ENCODE assay signal across 14 cellular contexts in the genomic region with DNA sequence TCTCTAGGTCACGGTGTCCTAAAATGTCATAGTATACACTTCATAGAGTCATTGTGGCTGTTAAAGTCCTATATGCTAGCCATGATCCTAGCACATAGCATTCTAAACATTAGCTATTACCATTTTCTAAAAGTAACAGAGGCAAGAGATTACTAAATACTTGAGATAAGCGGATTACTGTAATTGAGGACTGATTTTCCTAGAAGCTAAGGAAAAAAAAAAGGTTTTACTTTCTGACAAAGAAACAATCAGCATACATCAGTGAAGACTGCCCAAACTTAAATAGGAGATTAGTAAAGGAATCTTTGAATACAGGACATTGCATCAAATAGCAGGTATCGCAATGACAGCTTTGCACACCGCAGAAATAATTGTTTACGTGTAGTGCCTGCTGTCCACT.
A peak's percentile ranks its signal among the peaks of the same experiment; 100 is the strongest.
DNase-seq lines count a peak whose midpoint lies in the region; ATAC-seq, FAIRE-seq and TF ChIP-seq lines count a peak whose summit lies in the region.
"Had no signal": no experiment of that assay in that cellular context is flagged by ENCODE, and none has a peak within 500 bp of the region (broad histone marks: within the 10 kb centered on the region; RNA-seq: fewer than 3 reads in every experiment).

No MANE protein-coding gene starts in this region.

- H3K4me1 Mint-ChIP-seq in CD14-positive monocyte: peaks cover 37% of the 10 kb centered on the region
- H3K4me1 Mint-ChIP-seq: CD4-positive, alpha-beta memory T cell had no signal

- H3K36me3 ChIP-seq in psoas muscle (ENCODE audit: insufficient read depth in 1 of 2, low read depth in 1 of 2): no peaks in the 10 kb centered on the region

- intact Hi-C loops in psoas muscle (cut with DNase I) (loop anchor here in 1 of 2 donors (5.0 kb wide), 1 partner anchor 33 kb away; no protein-coding TSS in a partner anchor), CD14-positive monocyte (cut with micrococcal nuclease) (loop anchor here in 1 of 2 donors (5.0 kb wide), 1 partner anchor 33 kb away; no protein-coding TSS in a partner anchor)

- no peaks in the 10 kb centered on the region for H3K27me3 ChIP-seq in psoas muscle (ENCODE audit: insufficient read depth in 3 of 3, low read length in 2 of 3)

- peak overlapping the region; percentile 91 for H3K27ac ChIP-seq in psoas muscle
- H3K27ac ChIP-seq: C4-2B had no signal

- no peak overlapping the region for H3K4me3 ChIP-seq in psoas muscle

- peaks cover 0 to 1% (median 0%) of the 10 kb centered on the region in 7 donors for H3K9me3 Mint-ChIP-seq in CD14-positive monocyte
- H3K9me3 Mint-ChIP-seq: CD4-positive, alpha-beta memory T cell; H9 had no signal

- ATAC-seq in psoas muscle: no peak
- ATAC-seq in GM19455 (IDR thresholded peaks at IDR 0.05; ENCODE audit: unreplicated experiment): no peak

- no peaks in the 10 kb centered on the region for H3K36me3 Mint-ChIP-seq in CD14-positive monocyte
- H3K36me3 Mint-ChIP-seq: CD4-positive, alpha-beta memory T cell had no signal

- no peaks in the 10 kb centered on the region for H3K9me3 ChIP-seq in psoas muscle

- H3K4me3 Mint-ChIP-seq in CD14-positive monocyte: no peak overlapping the region
- H3K4me3 Mint-ChIP-seq: CD4-positive, alpha-beta memory T cell; H9 had no signal

- TF ChIP-seq CTCF in D721Med (IDR thresholded peaks at IDR 0.05; ENCODE audit: insufficient read depth, missing control alignments) (no peak), psoas muscle (IDR thresholded peaks at IDR 0.05) (no peak), CD14-positive monocyte (IDR thresholded peaks at IDR 0.05) (no peak)

- DNase-seq in D721Med (ENCODE audit: insufficient read length, low spot score): no peak
- DNase-seq in NCI-H524 (lab: John Stamatoyannopoulos, UW): peak; percentile 46 to 82
- DNase-seq in psoas muscle: no peak
- DNase-seq in activated gamma-delta T cell treated with Interleukin-2 at 50 U/mL for 16 hours: no peak
- no peak for DNase-seq in CD14-positive monocyte (ENCODE audit: low spot score)
- DNase-seq: AML-193; CD4-positive, alpha-beta memory T cell; DMS79 treated with DMSO at 0.1 percent for 48 hours; GF-D8; H9 had no signal

- peaks cover 0 to 2% (median 0%) of the 10 kb centered on the region in 3 donors for H3K27me3 Mint-ChIP-seq in CD14-positive monocyte (ENCODE audit: low read depth in 3 of 3)

- no peak overlapping the region for H3K27ac Mint-ChIP-seq in CD14-positive monocyte
- H3K27ac Mint-ChIP-seq: CD4-positive, alpha-beta memory T cell; H9 had no signal

- peak; percentile 98 for FAIRE-seq in D721Med (lab: Jason Lieb, UNC)
- FAIRE-seq: A204.1, H1 had no signal

- peaks cover 44% of the 10 kb centered on the region for H3K4me1 ChIP-seq in psoas muscle

- WGBS in psoas muscle, 3 donors: 85 to 93% (median 86%) methylated on average over 5 of the region's 5 CpGs

Comparison
In these comparisons a context has a peak if more than half of its experiments do, and no peak if none do; other contexts are left out.
1. DNase-seq: peak in NCI-H524 (2 of 2); none in D721Med (single experiment), psoas muscle (0 of 2), activated gamma-delta T cell treated with Interleukin-2 at 50 U/mL for 16 hours (single experiment) and CD14-positive monocyte (single experiment).